In genomic region chr5:100900142-100900795, GRCh38 we compare ENCODE assay signal across 8 cellular contexts. TPM values are rescaled to one million over a fixed set of nuclear protein-coding genes. Genes with fewer than 3 reads are reported as not detected.
DNase-seq lines count a peak whose midpoint lies in the region; ATAC-seq and TF ChIP-seq lines count a peak whose summit lies in the region.

No MANE protein-coding gene starts in this region.

- H3K27ac Mint-ChIP-seq in Calu3 (ENCODE audit: unreplicated experiment): no peak overlapping the region
- peak overlapping the region; percentile 97 for H3K27ac Mint-ChIP-seq in activated CD4-positive, alpha-beta T cell treated with anti-CD3 and anti-CD28 coated beads, Interleukin-2, amount 10 ng/mL, durations not matched to agents 24 days and 14 days

- H3K79me2 ChIP-seq in MM.1S (ENCODE audit: low read length): peaks cover 75% of the 10 kb centered on the region

- H3K4me3 ChIP-seq in MM.1S (ENCODE audit: low read length) (peak overlapping the region; percentile 82), thymus (ENCODE audit: low read length) (peak overlapping the region; percentile 84)

- no peaks in the 10 kb centered on the region for H4K20me1 ChIP-seq in MM.1S (ENCODE audit: insufficient read depth, low read length)

- under 1% methylated on average over 19 of the region's 19 CpGs for WGBS in thymus

- no peaks in the 10 kb centered on the region for H3K27me3 Mint-ChIP-seq in Calu3 (ENCODE audit: unreplicated experiment)
- no peaks in the 10 kb centered on the region for H3K27me3 Mint-ChIP-seq in activated CD4-positive, alpha-beta T cell treated with anti-CD3 and anti-CD28 coated beads, Interleukin-2, amount 10 ng/mL, durations not matched to agents 24 days and 14 days

- peak overlapping the region; percentile 59 for H2AFZ ChIP-seq in MM.1S (ENCODE audit: low read length)

- intact Hi-C loops in Calu3 (cut with micrococcal nuclease; ENCODE audit: unreplicated experiment): loop anchor here (10.0 kb wide), 1 partner anchor 315 kb away; no protein-coding TSS in a partner anchor
- intact Hi-C loops in activated CD4-positive, alpha-beta T cell treated with anti-CD3 and anti-CD28 coated beads, Interleukin-2, amount 10 ng/mL, durations not matched to agents 24 days and 14 days (cut with micrococcal nuclease): loop anchor here (1.0 to 10.0 kb wide), 11 partner anchors 10 to 1973 kb away; partner anchors contain the start of genes CHD1, PAM and SLCO4C1

- TF ChIP-seq CTCF in Calu3 (IDR thresholded peaks at IDR 0.05; ENCODE audit: unreplicated experiment): no peak
- TF ChIP-seq CTCF in MM.1S (IDR thresholded peaks at IDR 0.05; ENCODE audit: low read length): peak; percentile 51

- peak; percentile 41 for TF ChIP-seq POLR2A in erythroblast (IDR thresholded peaks at IDR 0.05; ENCODE audit: low read length)

- H3K27me3 ChIP-seq in MM.1S (replicated peaks; ENCODE audit: insufficient read depth, low read length) (no peaks in the 10 kb centered on the region), thymus (ENCODE audit: control insufficient read depth, insufficient read depth) (no peaks in the 10 kb centered on the region)

- 0 out of 2 replicates have a peak, but pooled peaks cover 3% of the 10 kb centered on the region for H3K36me3 ChIP-seq in MM.1S (replicated peaks; ENCODE audit: insufficient read depth, low read length)
- H3K36me3 ChIP-seq in thymus (ENCODE audit: control insufficient read depth, insufficient read depth): no peaks in the 10 kb centered on the region

- H3F3A ChIP-seq in MM.1S (ENCODE audit: insufficient read depth, low read length): peaks cover 57% of the 10 kb centered on the region

- peak overlapping the region; percentile 88 for H3K27ac ChIP-seq in MM.1S (ENCODE audit: low read length)
- H3K27ac ChIP-seq in thymus (ENCODE audit: low read depth): peak overlapping the region; percentile 89

- peaks cover 21% of the 10 kb centered on the region for H3K4me1 Mint-ChIP-seq in Calu3 (ENCODE audit: low read depth, unreplicated experiment)
- H3K4me1 Mint-ChIP-seq in activated CD4-positive, alpha-beta T cell treated with anti-CD3 and anti-CD28 coated beads, Interleukin-2, amount 10 ng/mL, durations not matched to agents 24 days and 14 days: peaks cover 40% of the 10 kb centered on the region

- no peaks in the 10 kb centered on the region for H3K9me3 ChIP-seq in MM.1S (replicated peaks; ENCODE audit: insufficient read depth, low read length)
- no peaks in the 10 kb centered on the region for H3K9me3 ChIP-seq in thymus (ENCODE audit: control insufficient read depth)

- CTCF ChIA-PET in Calu3 (lab: Charles Lee): no interaction called here

- peaks cover 20% of the 10 kb centered on the region for H3K4me1 ChIP-seq in MM.1S (ENCODE audit: low read length)
- peaks cover 3% of the 10 kb centered on the region for H3K4me1 ChIP-seq in thymus (ENCODE audit: control insufficient read depth, insufficient read depth, low read length)

- H3K4me3 Mint-ChIP-seq in Calu3 (ENCODE audit: low read depth, unreplicated experiment): peak overlapping the region; percentile 49
- peak overlapping the region; percentile 99 for H3K4me3 Mint-ChIP-seq in activated CD4-positive, alpha-beta T cell treated with anti-CD3 and anti-CD28 coated beads, Interleukin-2, amount 10 ng/mL, durations not matched to agents 24 days and 14 days

- no peaks in the 10 kb centered on the region for H3K9me2 ChIP-seq in MM.1S (replicated peaks; ENCODE audit: insufficient read depth, low read length)

- no peaks in the 10 kb centered on the region for H3K36me3 Mint-ChIP-seq in Calu3 (ENCODE audit: insufficient read depth, unreplicated experiment)
- peaks cover 37% of the 10 kb centered on the region for H3K36me3 Mint-ChIP-seq in activated CD4-positive, alpha-beta T cell treated with anti-CD3 and anti-CD28 coated beads, Interleukin-2, amount 10 ng/mL, durations not matched to agents 24 days and 14 days (ENCODE audit: low read depth)

- H3K9me3 Mint-ChIP-seq in Calu3 (ENCODE audit: low read depth, unreplicated experiment): peaks cover 3% of the 10 kb centered on the region
- H3K9me3 Mint-ChIP-seq in activated CD4-positive, alpha-beta T cell treated with anti-CD3 and anti-CD28 coated beads, Interleukin-2, amount 10 ng/mL, durations not matched to agents 24 days and 14 days: peaks cover 4% of the 10 kb centered on the region

- H3K4me2 ChIP-seq in MM.1S (ENCODE audit: low read depth, low read length): peak overlapping the region; percentile 88

- DNase-seq in Calu3: no peak
- DNase-seq in MM.1S: peak; percentile 69
- no peak for DNase-seq in activated CD4-positive, alpha-beta T cell treated with anti-CD3 and anti-CD28 coated beads, Interleukin-2, amount 10 ng/mL, durations not matched to agents 24 days and 14 days
- peak; percentile 58 to 61 for DNase-seq in erythroblast (lab: John Stamatoyannopoulos, UW)
- peak; percentile 71 for DNase-seq in myocyte (ENCODE audit: low read depth)
- DNase-seq in NCI-H2107 (lab: John Stamatoyannopoulos, UW): no peak

- peak overlapping the region; percentile 67 for H3K9ac ChIP-seq in MM.1S (ENCODE audit: low read length)

- no TSS peak for BruUV-seq in Calu3 (replicated peaks; lab: Mats Ljungman, UMichigan)

- ATAC-seq in GM21367 (IDR thresholded peaks at IDR 0.05; ENCODE audit: unreplicated experiment): peak; percentile 8

RNA-seq across cellular contexts. Expression of gene ST8SIA4, which starts 2.8 kb away (rescaled TPM):
- total RNA-seq in Calu3 (2022) (not detected in 2 replicates), myocyte (3.0 and 4.5 TPM in 2 replicates)
- total RNA-seq in activated CD4-positive, alpha-beta T cell treated with anti-CD3 and anti-CD28 coated beads, Interleukin-2, amount 10 ng/mL, durations not matched to agents 24 days and 14 days: 61.3 and 62.3 TPM in 2 replicates
- polyA plus RNA-seq in myocyte (2012): 0.25 TPM
- polyA plus RNA-seq in thymus: 9.2 TPM

Comparison
In these comparisons a context has a peak if more than half of its experiments do, and no peak if none do; other contexts are left out.
1. DNase-seq: peak in MM.1S (single experiment), erythroblast (2 of 2) and myocyte (single experiment); none in Calu3 (single experiment), activated CD4-positive, alpha-beta T cell treated with anti-CD3 and anti-CD28 coated beads, Interleukin-2, amount 10 ng/mL, durations not matched to agents 24 days and 14 days (single experiment) and NCI-H2107 (single experiment).
2. RNA of gene ST8SIA4, which starts 2.8 kb away (total RNA-seq): 61.3 to 62.3 TPM in activated CD4-positive, alpha-beta T cell treated with anti-CD3 and anti-CD28 coated beads, Interleukin-2, amount 10 ng/mL, durations not matched to agents 24 days and 14 days; 3.0 to 4.5 TPM in myocyte and not detected in Calu3; every median in the first group is over 10 times any median in the second.